In the genomic region with DNA sequence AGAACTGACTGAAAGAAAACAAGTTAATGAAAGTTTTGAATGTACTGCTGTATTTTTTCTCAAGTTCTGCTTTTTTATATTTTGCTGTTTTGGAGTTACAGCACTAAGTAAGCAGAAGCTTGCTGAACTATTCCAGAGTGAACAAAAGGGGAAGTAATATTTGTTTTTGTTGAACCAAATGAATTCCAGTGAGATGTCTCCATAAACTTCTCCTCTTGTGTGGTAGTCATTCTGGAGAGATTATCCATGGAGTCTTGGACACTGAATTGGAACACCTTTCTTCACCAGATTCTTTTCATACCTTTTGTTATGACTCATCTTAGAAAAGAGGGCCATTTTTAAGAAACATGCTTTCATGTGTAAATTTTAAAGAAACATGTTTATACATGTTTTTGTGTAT, we compare ENCODE assay signal across 2 cellular contexts.
TF ChIP-seq lines count a peak whose summit lies in the region.

No MANE protein-coding gene starts in this region.

TF ChIP-seq in HepG2, 621 proteins besides CTCF, POLR2A, EP300 and RAD21:
- no peak for TF ChIP-seq ZNF362 (CRISPR knock-in tag; IDR thresholded peaks at IDR 0.05; ENCODE audit: borderline replicate concordance)
- TF ChIP-seq ZNF530 (CRISPR knock-in tag; IDR thresholded peaks at IDR 0.05; ENCODE audit: low read depth) = no peak
- no peak for TF ChIP-seq MIER2 (CRISPR knock-in tag; IDR thresholded peaks at IDR 0.05)
- TF ChIP-seq, protein P1, sequence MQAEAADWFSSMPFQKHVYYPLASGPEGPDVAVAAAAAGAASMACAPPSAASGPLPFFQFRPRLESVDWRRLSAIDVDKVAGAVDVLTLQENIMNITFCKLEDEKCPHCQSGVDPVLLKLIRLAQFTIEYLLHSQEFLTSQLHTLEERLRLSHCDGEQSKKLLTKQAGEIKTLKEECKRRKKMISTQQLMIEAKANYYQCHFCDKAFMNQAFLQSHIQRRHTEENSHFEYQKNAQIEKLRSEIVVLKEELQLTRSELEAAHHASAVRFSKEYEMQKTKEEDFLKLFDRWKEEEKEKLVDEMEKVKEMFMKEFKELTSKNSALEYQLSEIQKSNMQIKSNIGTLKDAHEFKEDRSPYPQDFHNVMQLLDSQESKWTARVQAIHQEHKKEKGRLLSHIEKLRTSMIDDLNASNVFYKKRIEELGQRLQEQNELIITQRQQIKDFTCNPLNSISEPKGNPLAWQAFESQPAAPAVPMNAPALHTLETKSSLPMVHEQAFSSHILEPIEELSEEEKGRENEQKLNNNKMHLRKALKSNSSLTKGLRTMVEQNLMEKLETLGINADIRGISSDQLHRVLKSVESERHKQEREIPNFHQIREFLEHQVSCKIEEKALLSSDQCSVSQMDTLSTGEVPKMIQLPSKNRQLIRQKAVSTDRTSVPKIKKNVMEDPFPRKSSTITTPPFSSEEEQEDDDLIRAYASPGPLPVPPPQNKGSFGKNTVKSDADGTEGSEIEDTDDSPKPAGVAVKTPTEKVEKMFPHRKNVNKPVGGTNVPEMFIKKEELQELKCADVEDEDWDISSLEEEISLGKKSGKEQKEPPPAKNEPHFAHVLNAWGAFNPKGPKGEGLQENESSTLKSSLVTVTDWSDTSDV (CRISPR knock-in tag; IDR thresholded peaks at IDR 0.05) = no peak
- no peak for TF ChIP-seq RBM39 (IDR thresholded peaks at IDR 0.05; ENCODE audit: low read depth, low read length, poor library complexity, severe bottlenecking)
- TF ChIP-seq ASH2L (IDR thresholded peaks at IDR 0.05; ENCODE audit: insufficient read length, low read depth, low read length) = no peak
- no peak for TF ChIP-seq ZNF740 (CRISPR knock-in tag; IDR thresholded peaks at IDR 0.05)

TF ChIP-seq in GM23338, 12 proteins besides CTCF, POLR2A, EP300 and RAD21:
- TF ChIP-seq EZH2phosphoT487 (IDR thresholded peaks at IDR 0.05; ENCODE audit: unreplicated experiment) (no peak), ZNF114 (CRISPR knock-in tag; IDR thresholded peaks at IDR 0.05) (no peak), EZH2 (IDR thresholded peaks at IDR 0.05; ENCODE audit: low read depth, unreplicated experiment) (no peak), ETS1 (IDR thresholded peaks at IDR 0.05) (no peak), NANOG (IDR thresholded peaks at IDR 0.05; ENCODE audit: borderline replicate concordance) (no peak)
